Comparison of ENCODE assay signal across 36 cellular contexts in genomic region chr12:56476972-56477432, GRCh38. TPM values are rescaled to one million over a fixed set of nuclear protein-coding genes. Genes with fewer than 3 reads are reported as not detected.
DNase-seq lines count a peak whose midpoint lies in the region; ATAC-seq, FAIRE-seq and TF ChIP-seq lines count a peak whose summit lies in the region.
"Had no signal": no experiment of that assay in that cellular context is flagged by ENCODE, and none has a peak within 500 bp of the region (broad histone marks: within the 10 kb centered on the region; RNA-seq: fewer than 3 reads in every experiment).

No MANE protein-coding gene starts in this region.

- CTCF ChIA-PET in K562 (lab: Yijun Ruan, JAX; ENCODE audit: low intra/inter-chr PET ratio), result no interaction called here
- CTCF ChIA-PET in T-cell (lab: Charles Lee), result no interaction called here

- intact Hi-C loops in K562 (cut with micrococcal nuclease), result no loop called here

- H3K4me2 ChIP-seq in K562 (ENCODE audit: insufficient read depth, low read length), result no peak overlapping the region

- H3K27me3 ChIP-seq in K562 (ENCODE audit: control insufficient read depth in 2 of 2, insufficient read depth in 2 of 2, low read length in 2 of 2), result no peaks in the 10 kb centered on the region
- H3K27me3 ChIP-seq: esophagus muscularis mucosa had no signal

- H4K20me1 ChIP-seq in K562 (replicated peaks; ENCODE audit: control insufficient read depth, insufficient read depth, low read length), result 0 out of 2 replicates have a peak, but pooled peaks cover 8% of the 10 kb centered on the region

- H3K36me3 Mint-ChIP-seq in activated T-cell treated with anti-CD3 and anti-CD28 coated beads, Interleukin-2, amount 50 U/mL, for 24 hours (ENCODE audit: low read depth), result peaks cover 42% of the 10 kb centered on the region
- peaks cover 19% of the 10 kb centered on the region for H3K36me3 Mint-ChIP-seq in stimulated activated memory B cell treated with anti-CD40 and anti-IgM and Interleukin-4, amounts not matched to agents 10 μg/mL and 1 μg/mL and 100 μg/mL, for 72 hours
- H3K36me3 Mint-ChIP-seq in T-cell, result peaks cover 7% of the 10 kb centered on the region

- no peak overlapping the region for H2AFZ ChIP-seq in K562 (ENCODE audit: low read depth, low read length)

- H3K4me1 ChIP-seq in K562 (replicated peaks in 1 of 2; ENCODE audit: control insufficient read depth in 2 of 2, insufficient read depth in 2 of 2, low read length in 2 of 2), result peaks cover 0 to 4% of the 10 kb centered on the region in 2 experiments; a peak in 2 of 5 replicates
- H3K4me1 ChIP-seq: esophagus muscularis mucosa, lower lobe of right lung had no signal

- H3K27me3 Mint-ChIP-seq in activated T-cell treated with anti-CD3 and anti-CD28 coated beads, Interleukin-2, amount 50 U/mL, for 24 hours, result no peaks in the 10 kb centered on the region
- no peaks in the 10 kb centered on the region for H3K27me3 Mint-ChIP-seq in stimulated activated memory B cell treated with anti-CD40 and anti-IgM and Interleukin-4, amounts not matched to agents 10 μg/mL and 1 μg/mL and 100 μg/mL, for 72 hours
- no peaks in the 10 kb centered on the region for H3K27me3 Mint-ChIP-seq in T-cell

- H3K27ac ChIP-seq in K562 (ENCODE audit: extremely low read depth, low read depth, low read length), result no peak overlapping the region
- H3K27ac ChIP-seq: C4-2B, esophagus muscularis mucosa, lower lobe of right lung, RWPE1 had no signal

- TF ChIP-seq RAD21 in K562 (CRISPR knock-in tag; conservative IDR thresholded peaks at IDR 0.05 in 1 of 2, IDR thresholded peaks at IDR 0.05 in 1 of 2), result no peak

- POLR2A ChIA-PET in K562 (lab: Yijun Ruan, JAX) (interaction anchor here (0.6 kb wide), 1 partner anchor 270 kb away, joined by 5 read pairs; no protein-coding TSS in a partner anchor), T-cell (lab: Charles Lee) (interaction anchor here in 1 of 2 donors (0.5 to 0.7 kb wide), 2 partner anchors 38 to 433 kb away, joined by 6 to 14 read pairs; no protein-coding TSS in a partner anchor)

- ATAC-seq in K562 (peak; percentile 16; the same call in 2 of the 3 replicates), T-cell (replicated peaks in 1 of 4) (no peak)
- no peak for ATAC-seq in stimulated activated memory B cell treated with anti-CD40 and anti-IgM and Interleukin-4, amounts not matched to agents 10 μg/mL and 1 μg/mL and 100 μg/mL, for 72 hours
- ATAC-seq: lower lobe of right lung; stimulated activated naive CD8-positive, alpha-beta T cell treated with anti-CD3 and anti-CD28 coated beads, Interleukin-15, Interleukin-2, amounts not matched to agents 100 U/mL and 50 U/mL, for 24 hours had no signal

- DNase-seq in activated T-cell treated with anti-CD3 and anti-CD28 coated beads, Interleukin-2, amount 50 U/mL, for 24 hours, result no peak
- no peak for DNase-seq in activated T-cell treated with anti-CD3 and anti-CD28 coated beads, Interleukin-2, amount 50 U/mL, for 1 hour
- no peak for DNase-seq in K562 (ENCODE audit: extremely low read depth in 1 of 4, low spot score in 3 of 4)
- DNase-seq in kidney tubule cell (ENCODE audit: low spot score), result peak; percentile 21
- no peak for DNase-seq in T-cell
- no peak for DNase-seq in NCI-H446 (lab: John Stamatoyannopoulos, UW)
- no peak for DNase-seq in NCI-H187 (lab: John Stamatoyannopoulos, UW)
- DNase-seq: activated CD4-positive, alpha-beta T cell treated with anti-CD3 and anti-CD28 coated beads, Interleukin-2, amount 50 U/mL, for 4 hours; activated naive CD4-positive, alpha-beta T cell treated with Interleukin-2 at 50 U/mL for 16 hours; central memory CD4-positive, alpha-beta T cell; cortex of kidney; DND-41; effector memory CD4-positive, alpha-beta T cell; foreskin fibroblast; GF-D8; head of caudate nucleus; Kasumi-1; lower lobe of right lung; MV-4-11; NCI-H1436; NCI-H2081 treated with DMSO at 0.1 percent for 48 hours; NCI-H446 treated with DMSO at 0.1 percent for 48 hours; stimulated activated naive CD8-positive, alpha-beta T cell treated with anti-CD3 and anti-CD28 coated beads, Interleukin-15, Interleukin-2, amounts not matched to agents 100 U/mL and 50 U/mL, for 24 hours had no signal

- H3K9me3 ChIP-seq in K562 (replicated peaks; ENCODE audit: control insufficient read depth, insufficient read depth, low read depth, low read length), result no peaks in the 10 kb centered on the region
- H3K9me3 ChIP-seq: esophagus muscularis mucosa, lower lobe of right lung had no signal

- H3K27ac Mint-ChIP-seq in activated T-cell treated with anti-CD3 and anti-CD28 coated beads, Interleukin-2, amount 50 U/mL, for 24 hours, result peak overlapping the region; percentile 63
- peak overlapping the region; percentile 72 for H3K27ac Mint-ChIP-seq in stimulated activated memory B cell treated with anti-CD40 and anti-IgM and Interleukin-4, amounts not matched to agents 10 μg/mL and 1 μg/mL and 100 μg/mL, for 72 hours
- no peak overlapping the region for H3K27ac Mint-ChIP-seq in T-cell
- H3K27ac Mint-ChIP-seq: activated T-helper 1 cell treated with anti-CD3 and anti-CD28 coated beads, Interleukin-12 subunit alpha, Interleukin-12 subunit beta, Interleukin-2, Interleukin-4 antibody, amounts not matched to agents 30 ng/mL and 10 ng/mL and 1 ng/mL, durations not matched to agents 14 hours and 24 hours and 36 hours; nephron had no signal

- no peak overlapping the region for H3K4me3 Mint-ChIP-seq in activated T-cell treated with anti-CD3 and anti-CD28 coated beads, Interleukin-2, amount 50 U/mL, for 24 hours
- no peak overlapping the region for H3K4me3 Mint-ChIP-seq in stimulated activated memory B cell treated with anti-CD40 and anti-IgM and Interleukin-4, amounts not matched to agents 10 μg/mL and 1 μg/mL and 100 μg/mL, for 72 hours
- no peak overlapping the region for H3K4me3 Mint-ChIP-seq in T-cell
- H3K4me3 Mint-ChIP-seq: activated T-helper 1 cell treated with anti-CD3 and anti-CD28 coated beads, Interleukin-12 subunit alpha, Interleukin-12 subunit beta, Interleukin-2, Interleukin-4 antibody, amounts not matched to agents 30 ng/mL and 10 ng/mL and 1 ng/mL, durations not matched to agents 14 hours and 24 hours and 36 hours; nephron had no signal

- in situ Hi-C loops in K562 (cut with MboI), result no loop called here

- no peak for TF ChIP-seq POLR2A in K562 (conservative IDR thresholded peaks at IDR 0.05)

- no peak overlapping the region for H3K4me3 ChIP-seq in K562
- H3K4me3 ChIP-seq: esophagus muscularis mucosa, lower lobe of right lung had no signal

- BruUV-seq in K562 (replicated peaks; lab: Mats Ljungman, UMichigan), result no TSS peak

- FAIRE-seq in K562 (lab: Jason Lieb, UNC), result no peak
- FAIRE-seq: keratinocyte, TTC549 had no signal

- TF ChIP-seq CTCF in K562 (IDR thresholded peaks at IDR 0.05 in 2 of 3, conservative IDR thresholded peaks at IDR 0.05 in 1 of 3; ENCODE audit: insufficient read depth in 2 of 3, low read depth in 1 of 3, low read length in 3 of 3), result no peak

- H3K9me3 Mint-ChIP-seq in activated T-cell treated with anti-CD3 and anti-CD28 coated beads, Interleukin-2, amount 50 U/mL, for 24 hours, result no peaks in the 10 kb centered on the region
- H3K9me3 Mint-ChIP-seq in stimulated activated memory B cell treated with anti-CD40 and anti-IgM and Interleukin-4, amounts not matched to agents 10 μg/mL and 1 μg/mL and 100 μg/mL, for 72 hours, result no peaks in the 10 kb centered on the region
- no peaks in the 10 kb centered on the region for H3K9me3 Mint-ChIP-seq in T-cell
- H3K9me3 Mint-ChIP-seq: activated T-helper 1 cell treated with anti-CD3 and anti-CD28 coated beads, Interleukin-12 subunit alpha, Interleukin-12 subunit beta, Interleukin-2, Interleukin-4 antibody, amounts not matched to agents 30 ng/mL and 10 ng/mL and 1 ng/mL, durations not matched to agents 14 hours and 24 hours and 36 hours; nephron had no signal

- H3K4me1 Mint-ChIP-seq in activated T-cell treated with anti-CD3 and anti-CD28 coated beads, Interleukin-2, amount 50 U/mL, for 24 hours (ENCODE audit: low read depth), result peaks cover 16% of the 10 kb centered on the region
- peaks cover 25% of the 10 kb centered on the region for H3K4me1 Mint-ChIP-seq in stimulated activated memory B cell treated with anti-CD40 and anti-IgM and Interleukin-4, amounts not matched to agents 10 μg/mL and 1 μg/mL and 100 μg/mL, for 72 hours
- H3K4me1 Mint-ChIP-seq in T-cell, result peaks cover 2 to 6% (median 3%) of the 10 kb centered on the region in 3 donors
- H3K4me1 Mint-ChIP-seq: nephron had no signal

- H3K9ac ChIP-seq in K562 (ENCODE audit: insufficient read depth in 1 of 2, low read depth in 2 of 2, low read length in 2 of 2), result no peak overlapping the region; a peak in 1 of 4 replicates

- H3K36me3 ChIP-seq in K562 (ENCODE audit: control insufficient read depth, insufficient read depth, low read length), result 0 out of 3 replicates have a peak, but pooled peaks cover 3% of the 10 kb centered on the region

- H3K9me1 ChIP-seq in K562 (ENCODE audit: control insufficient read depth, insufficient read depth, low read length), result peaks cover 5% of the 10 kb centered on the region

- no peaks in the 10 kb centered on the region for H3K79me2 ChIP-seq in K562 (ENCODE audit: control insufficient read depth, insufficient read depth, low read length)

- WGBS in K562 (ENCODE audit: insufficient coverage, low coverage, missing lambda C conversion rate), result 45% methylated on average over 1 of the region's 1 CpG

- TF ChIP-seq EP300 in K562 (IDR thresholded peaks at IDR 0.05; ENCODE audit: low read length), result no peak

RNA-seq across cellular contexts. Expression of gene SPRYD4, which starts 8.6 kb away (rescaled TPM):
- 8.5 and 14.2 TPM in 2 replicates for total RNA-seq in K562 (2011; cell fraction: chromatin; rRNA removed; ENCODE audit: low replicate concordance)
- total RNA-seq in K562 (2011; cell fraction: nucleolus; rRNA removed), result 9.7 and 11.7 TPM in 2 replicates
- total RNA-seq in K562 (2011; cell fraction: nucleoplasm; rRNA removed), result 13.3 and 18.9 TPM in 2 replicates
- total RNA-seq in K562 (2014; rRNA removed) (1.8 and 2.4 TPM in 2 replicates), K562 (2014; rRNA removed; fragmentation: Illumina TruSeq; extraction: Trizol) (2.5 and 2.7 TPM in 2 replicates), K562 (2015; rRNA removed; fragmentation: Illumina TruSeq; extraction: Trizol) (2.3 and 2.6 TPM in 2 replicates), K562 (2021) (2.6 and 2.8 TPM in 2 replicates), T-cell (1 to 10 TPM; 4.7 to 7.3 (median 5.5) TPM)
- polyA plus RNA-seq in K562 (2011; rRNA removed) (3.3 and 3.9 TPM in 2 replicates), K562 (2014; fragmentation: Illumina TruSeq; extraction: Trizol) (2.9 and 3.1 TPM in 2 replicates), K562 (2014; fragmentation: Nextera tagmentation; extraction: Ambion mirVana) (1 to 10 TPM; 3.8 to 4.7 TPM), K562 (2014; rRNA removed) (2.6 and 2.7 TPM in 2 replicates)
- 3.5 and 3.6 TPM in 2 replicates for polyA plus RNA-seq in K562 (2011; cell fraction: cytosol; rRNA removed)
- 5.2 and 5.3 TPM in 2 replicates for polyA plus RNA-seq in K562 (2011; cell fraction: nucleus; rRNA removed)
- 2.2 and 2.3 TPM in 2 replicates for polyA plus RNA-seq in K562 (2012)
- polyA minus RNA-seq in K562 (2011; rRNA and poly(A)+ RNA removed), result 4.8 and 5.0 TPM in 2 replicates
- polyA minus RNA-seq in K562 (2011; cell fraction: cytosol; rRNA and poly(A)+ RNA removed), result 0.64 and 1.0 TPM in 2 replicates
- polyA minus RNA-seq in K562 (2011; cell fraction: nucleus; rRNA and poly(A)+ RNA removed), result 4.2 and 6.4 TPM in 2 replicates

RNA-seq across cellular contexts. Expression of gene GLS2, which starts 11.0 kb away (rescaled TPM):
- not detected in 2 replicates for total RNA-seq in K562 (2011; cell fraction: chromatin; rRNA removed; ENCODE audit: low replicate concordance)
- total RNA-seq in K562 (2011; cell fraction: nucleolus; rRNA removed), result not detected in 2 replicates
- total RNA-seq in K562 (2011; cell fraction: nucleoplasm; rRNA removed), result not detected in 2 replicates
- total RNA-seq in K562 (2014; rRNA removed) (0.29 TPM in 1 of 2 replicates, not detected in the other), K562 (2014; rRNA removed; fragmentation: Illumina TruSeq; extraction: Trizol) (not detected in 2 replicates), K562 (2015; rRNA removed; fragmentation: Illumina TruSeq; extraction: Trizol) (not detected in 2 replicates), K562 (2021) (not detected in 2 replicates), T-cell (10 to 100 TPM in 1 of 5 donors, 1 to 10 TPM in 4; 2.9 to 10.1 (median 6.9) TPM)
- polyA plus RNA-seq in K562 (2011; rRNA removed) (0.09 and 0.11 TPM in 2 replicates), K562 (2014; fragmentation: Illumina TruSeq; extraction: Trizol) (not detected in 2 replicates), K562 (2014; fragmentation: Nextera tagmentation; extraction: Ambion mirVana) (not detected), K562 (2014; rRNA removed) (not detected in 2 replicates)
- polyA plus RNA-seq in K562 (2011; cell fraction: cytosol; rRNA removed), result 0.04 and 0.12 TPM in 2 replicates
- polyA plus RNA-seq in K562 (2011; cell fraction: nucleus; rRNA removed), result 0.11 and 0.39 TPM in 2 replicates
- not detected in 2 replicates for polyA plus RNA-seq in K562 (2012)
- polyA minus RNA-seq in K562 (2011; rRNA and poly(A)+ RNA removed), result 0.21 TPM in 1 of 2 replicates, not detected in the other
- not detected in 2 replicates for polyA minus RNA-seq in K562 (2011; cell fraction: cytosol; rRNA and poly(A)+ RNA removed)
- not detected in 2 replicates for polyA minus RNA-seq in K562 (2011; cell fraction: nucleus; rRNA and poly(A)+ RNA removed)

RNA-seq across cellular contexts. Expression of gene MIP, which starts 22.5 kb away (rescaled TPM):
- total RNA-seq in K562 (2011; cell fraction: chromatin; rRNA removed; ENCODE audit: low replicate concordance), result not detected in 2 replicates
- total RNA-seq in K562 (2011; cell fraction: nucleolus; rRNA removed), result not detected in 2 replicates
- not detected in 2 replicates for total RNA-seq in K562 (2011; cell fraction: nucleoplasm; rRNA removed)
- total RNA-seq in K562 (2014; rRNA removed), result 0.36 TPM in 1 of 2 replicates, not detected in the other
- total RNA-seq in K562 (2014; rRNA removed; fragmentation: Illumina TruSeq; extraction: Trizol), result not detected in 2 replicates
- total RNA-seq in K562 (2015; rRNA removed; fragmentation: Illumina TruSeq; extraction: Trizol), result 0.08 TPM in 1 of 2 replicates, not detected in the other
- total RNA-seq in K562 (2021), result 0.29 TPM in 1 of 2 replicates, not detected in the other
- polyA plus RNA-seq in K562 (2011; rRNA removed), result 0.08 TPM in 1 of 2 replicates, not detected in the other
- not detected in 2 replicates for polyA plus RNA-seq in K562 (2011; cell fraction: cytosol; rRNA removed)
- polyA plus RNA-seq in K562 (2011; cell fraction: nucleus; rRNA removed), result not detected in 2 replicates
- 0.14 TPM in 1 of 2 replicates, not detected in the other for polyA plus RNA-seq in K562 (2012)
- 0.09 TPM in 1 of 2 replicates, not detected in the other for polyA plus RNA-seq in K562 (2014; fragmentation: Illumina TruSeq; extraction: Trizol)
- under 1 TPM; 0.14 to 0.24 TPM for polyA plus RNA-seq in K562 (2014; fragmentation: Nextera tagmentation; extraction: Ambion mirVana)
- not detected in 2 replicates for polyA plus RNA-seq in K562 (2014; rRNA removed)
- polyA minus RNA-seq in K562 (2011; rRNA and poly(A)+ RNA removed), result not detected in 2 replicates
- polyA minus RNA-seq in K562 (2011; cell fraction: cytosol; rRNA and poly(A)+ RNA removed), result not detected in 2 replicates
- polyA minus RNA-seq in K562 (2011; cell fraction: nucleus; rRNA and poly(A)+ RNA removed), result not detected in 2 replicates
- total RNA-seq in T-cell, result not detected
- total RNA-seq: A172; activated T-helper 1 cell treated with anti-CD3 and anti-CD28 coated beads, Interleukin-12 subunit alpha, Interleukin-12 subunit beta, Interleukin-2, Interleukin-4 antibody, amounts not matched to agents 30 ng/mL and 10 ng/mL and 1 ng/mL, durations not matched to agents 14 hours and 24 hours and 36 hours; esophagus muscularis mucosa; lower lobe of right lung; omental fat pad; T-helper 1 cell treated with Interleukin-12 subunit alpha and Interleukin-12 subunit beta and Interleukin-4 antibody, amounts not matched to agents 30 ng/mL and 1 ng/mL, for 36 hours; temporal lobe; urinary bladder had no signal
- polyA plus RNA-seq: keratinocyte, urinary bladder had no signal

RNA-seq across cellular contexts. Expression of gene TIMELESS, which starts 27.8 kb away (rescaled TPM):
- total RNA-seq in K562 (2011; cell fraction: chromatin; rRNA removed; ENCODE audit: low replicate concordance), result 84.2 and 103 TPM in 2 replicates
- total RNA-seq in K562 (2011; cell fraction: nucleolus; rRNA removed), result 49.9 and 50.4 TPM in 2 replicates
- 49.5 and 53.8 TPM in 2 replicates for total RNA-seq in K562 (2011; cell fraction: nucleoplasm; rRNA removed)
- total RNA-seq in K562 (2014; rRNA removed) (49.8 and 52.2 TPM in 2 replicates), K562 (2014; rRNA removed; fragmentation: Illumina TruSeq; extraction: Trizol) (27.8 and 29.7 TPM in 2 replicates), K562 (2015; rRNA removed; fragmentation: Illumina TruSeq; extraction: Trizol) (32.4 and 35.8 TPM in 2 replicates), K562 (2021) (53.5 and 59.2 TPM in 2 replicates), T-cell (1 to 10 TPM; 5.0 to 7.5 (median 6.4) TPM)
- polyA plus RNA-seq in K562 (2011; rRNA removed) (14.9 and 16.7 TPM in 2 replicates), K562 (2014; fragmentation: Illumina TruSeq; extraction: Trizol) (54.4 and 58.1 TPM in 2 replicates), K562 (2014; fragmentation: Nextera tagmentation; extraction: Ambion mirVana) (10 to 100 TPM; 11.9 to 17.8 TPM), K562 (2014; rRNA removed) (43.5 and 49.1 TPM in 2 replicates)
- polyA plus RNA-seq in K562 (2011; cell fraction: cytosol; rRNA removed), result 7.0 and 12.4 TPM in 2 replicates
- 94.4 and 103 TPM in 2 replicates for polyA plus RNA-seq in K562 (2011; cell fraction: nucleus; rRNA removed)
- 44.2 and 47.0 TPM in 2 replicates for polyA plus RNA-seq in K562 (2012)
- 10.8 and 15.5 TPM in 2 replicates for polyA minus RNA-seq in K562 (2011; rRNA and poly(A)+ RNA removed)
- 16.9 and 17.3 TPM in 2 replicates for polyA minus RNA-seq in K562 (2011; cell fraction: cytosol; rRNA and poly(A)+ RNA removed)
- 13.3 and 23.4 TPM in 2 replicates for polyA minus RNA-seq in K562 (2011; cell fraction: nucleus; rRNA and poly(A)+ RNA removed)

RNA-seq across cellular contexts. Expression of gene RBMS2, which starts 44.6 kb away (rescaled TPM):
- total RNA-seq in K562 (2011; cell fraction: chromatin; rRNA removed; ENCODE audit: low replicate concordance), result 1.5 and 2.0 TPM in 2 replicates
- total RNA-seq in K562 (2011; cell fraction: nucleolus; rRNA removed), result 0.53 and 0.83 TPM in 2 replicates
- total RNA-seq in K562 (2011; cell fraction: nucleoplasm; rRNA removed), result 0.66 and 1.2 TPM in 2 replicates
- 0.09 and 0.12 TPM in 2 replicates for total RNA-seq in K562 (2014; rRNA removed)
- 0.25 and 1.2 TPM in 2 replicates for total RNA-seq in K562 (2014; rRNA removed; fragmentation: Illumina TruSeq; extraction: Trizol)
- 0.19 and 0.29 TPM in 2 replicates for total RNA-seq in K562 (2015; rRNA removed; fragmentation: Illumina TruSeq; extraction: Trizol)
- total RNA-seq in K562 (2021), result 0.66 and 2.4 TPM in 2 replicates
- polyA plus RNA-seq in K562 (2011; rRNA removed), result 1.3 and 1.5 TPM in 2 replicates
- 1.3 and 1.4 TPM in 2 replicates for polyA plus RNA-seq in K562 (2011; cell fraction: cytosol; rRNA removed)
- polyA plus RNA-seq in K562 (2011; cell fraction: nucleus; rRNA removed), result 1.1 and 1.5 TPM in 2 replicates
- 0.56 and 0.69 TPM in 2 replicates for polyA plus RNA-seq in K562 (2012)
- 0.44 and 10.5 TPM in 2 replicates for polyA plus RNA-seq in K562 (2014; fragmentation: Illumina TruSeq; extraction: Trizol)
- polyA plus RNA-seq in K562 (2014; fragmentation: Nextera tagmentation; extraction: Ambion mirVana), result under 1 TPM; 0.08 to 0.31 TPM
- 0.36 and 0.78 TPM in 2 replicates for polyA plus RNA-seq in K562 (2014; rRNA removed)
- polyA minus RNA-seq in K562 (2011; rRNA and poly(A)+ RNA removed), result 4.4 and 6.9 TPM in 2 replicates
- polyA minus RNA-seq in K562 (2011; cell fraction: cytosol; rRNA and poly(A)+ RNA removed), result 1.5 and 3.6 TPM in 2 replicates
- polyA minus RNA-seq in K562 (2011; cell fraction: nucleus; rRNA and poly(A)+ RNA removed), result 0.27 and 0.44 TPM in 2 replicates
- 1 to 10 TPM in 4 of 5 donors, under 1 TPM in 1; 0.99 to 8.3 (median 4.1) TPM for total RNA-seq in T-cell

Comparison
In these comparisons a context has a peak if more than half of its experiments do, and no peak if none do; other contexts are left out.
1. H3K27ac Mint-ChIP-seq: peak in activated T-cell treated with anti-CD3 and anti-CD28 coated beads, Interleukin-2, amount 50 U/mL, for 24 hours (single experiment) and stimulated activated memory B cell treated with anti-CD40 and anti-IgM and Interleukin-4, amounts not matched to agents 10 μg/mL and 1 μg/mL and 100 μg/mL, for 72 hours (single experiment); none in T-cell (0 of 2).